10 cellular contexts compared by ENCODE assay signal in genomic region chr10:88994034-88994433, GRCh38. TPM values are rescaled to one million over a fixed set of nuclear protein-coding genes. Genes with fewer than 3 reads are reported as not detected.
DNase-seq lines count a peak whose midpoint lies in the region; ATAC-seq and TF ChIP-seq lines count a peak whose summit lies in the region.
"Had no signal": no experiment of that assay in that cellular context is flagged by ENCODE, and none has a peak within 500 bp of the region (broad histone marks: within the 10 kb centered on the region; RNA-seq: fewer than 3 reads in every experiment).

No MANE protein-coding gene starts in this region.

- H3F3A ChIP-seq in Loucy (ENCODE audit: low read depth) = peaks cover 4% of the 10 kb centered on the region; the same call in 1 of the 2 replicates
- peaks cover 4% of the 10 kb centered on the region for H3F3A ChIP-seq in smooth muscle cell (ENCODE audit: low read depth)

- H3K4me3 ChIP-seq in Loucy (ENCODE audit: low read length, poor library complexity, severe bottlenecking) (peak overlapping the region; percentile 99), smooth muscle cell (no peak overlapping the region)
- H3K4me3 ChIP-seq in effector memory CD4-positive, alpha-beta T cell (ENCODE audit: insufficient read depth, low read depth, low read length, poor library complexity, severe bottlenecking) = peak overlapping the region; percentile 9

- no peaks in the 10 kb centered on the region for H3K9me3 ChIP-seq in Loucy (ENCODE audit: insufficient read depth, low read depth, low read length)
- H3K9me3 ChIP-seq in effector memory CD4-positive, alpha-beta T cell (ENCODE audit: control insufficient read depth, low read length) = no peaks in the 10 kb centered on the region
- no peaks in the 10 kb centered on the region for H3K9me3 ChIP-seq in smooth muscle cell (replicated peaks; ENCODE audit: low read depth)

- peak; percentile 11 for DNase-seq in DMS 273 (lab: John Stamatoyannopoulos, UW; ENCODE audit: unreplicated experiment)
- no peak for DNase-seq in DMS 273 treated with DMSO at 0.1 percent for 48 hours (lab: John Stamatoyannopoulos, UW)
- DNase-seq in effector memory CD4-positive, alpha-beta T cell = no peak
- DNase-seq in smooth muscle cell (lab: John Stamatoyannopoulos, UW; ENCODE audit: unreplicated experiment) = no peak
- no peak for DNase-seq in DMS153 treated with DMSO at 0.1 percent for 48 hours (lab: John Stamatoyannopoulos, UW; ENCODE audit: unreplicated experiment)
- no peak for DNase-seq in MV-4-11 (lab: John Stamatoyannopoulos, UW)
- DNase-seq: NCI-H187 treated with DMSO at 0.1 percent for 48 hours had no signal

- no peaks in the 10 kb centered on the region for H3K36me3 ChIP-seq in Loucy (ENCODE audit: insufficient read depth, low read length)
- no peaks in the 10 kb centered on the region for H3K36me3 ChIP-seq in effector memory CD4-positive, alpha-beta T cell (ENCODE audit: control insufficient read depth, insufficient read depth, low read length)
- H3K36me3 ChIP-seq in smooth muscle cell (ENCODE audit: low read depth) = no peaks in the 10 kb centered on the region

- no peaks in the 10 kb centered on the region for H4K20me1 ChIP-seq in Loucy (ENCODE audit: insufficient read depth, low read length, poor library complexity, severe bottlenecking)
- H4K20me1 ChIP-seq in smooth muscle cell (ENCODE audit: low read depth) = no peaks in the 10 kb centered on the region

- H2AFZ ChIP-seq in Loucy (ENCODE audit: low read length) = no peak overlapping the region
- H2AFZ ChIP-seq in smooth muscle cell (ENCODE audit: low read depth) = no peak overlapping the region

- TF ChIP-seq CTCF in Loucy (conservative IDR thresholded peaks at IDR 0.05; ENCODE audit: low read length) (no peak), smooth muscle cell (IDR thresholded peaks at IDR 0.05; ENCODE audit: borderline replicate concordance, insufficient read depth, poor library complexity, severe bottlenecking) (no peak)

- no peaks in the 10 kb centered on the region for H3K9me2 ChIP-seq in Loucy (replicated peaks; ENCODE audit: low read depth, low read length)

- peaks cover 34% of the 10 kb centered on the region for H3K79me2 ChIP-seq in Loucy (ENCODE audit: insufficient read depth, low read length)
- peaks cover 13% of the 10 kb centered on the region for H3K79me2 ChIP-seq in smooth muscle cell (ENCODE audit: low read depth)

- peak overlapping the region; percentile 99 for H3K27ac ChIP-seq in effector memory CD4-positive, alpha-beta T cell (ENCODE audit: insufficient read depth, low read length, poor library complexity, severe bottlenecking)
- no peak overlapping the region for H3K27ac ChIP-seq in smooth muscle cell (ENCODE audit: low read depth)
- H3K27ac ChIP-seq: 22Rv1 had no signal

- ATAC-seq in GM19328 (IDR thresholded peaks at IDR 0.05; ENCODE audit: unreplicated experiment) = no peak

- H3K4me2 ChIP-seq in Loucy (ENCODE audit: low read depth, low read length, poor library complexity, severe bottlenecking) (peak overlapping the region; percentile 82), smooth muscle cell (peak overlapping the region; percentile 94)

- H3K9ac ChIP-seq in Loucy (ENCODE audit: low read depth, low read length, poor library complexity, severe bottlenecking) (peak overlapping the region; percentile 99), smooth muscle cell (ENCODE audit: low read depth) (no peak overlapping the region)

- 39% methylated on average over 1 of the region's 1 CpG for WGBS in smooth muscle cell (ENCODE audit: low lambda C conversion rate)

- peaks cover 6% of the 10 kb centered on the region for H3K27me3 ChIP-seq in Loucy (ENCODE audit: insufficient read depth, low read length, poor library complexity, severe bottlenecking)
- no peaks in the 10 kb centered on the region for H3K27me3 ChIP-seq in effector memory CD4-positive, alpha-beta T cell (replicated peaks; ENCODE audit: control insufficient read depth, insufficient read depth, low read length, poor library complexity, severe bottlenecking)
- no peaks in the 10 kb centered on the region for H3K27me3 ChIP-seq in smooth muscle cell (ENCODE audit: low read depth)

- H3K4me1 ChIP-seq in Loucy (ENCODE audit: insufficient read depth, low read length, poor library complexity, severe bottlenecking) = peaks cover 62% of the 10 kb centered on the region
- peaks cover 55% of the 10 kb centered on the region for H3K4me1 ChIP-seq in effector memory CD4-positive, alpha-beta T cell (ENCODE audit: control insufficient read depth, insufficient read depth, low read length, poor library complexity, severe bottlenecking)
- peaks cover 29% of the 10 kb centered on the region for H3K4me1 ChIP-seq in smooth muscle cell (ENCODE audit: low read depth)

RNA-seq across cellular contexts. Expression of gene FAS, which starts 3.4 kb away (rescaled TPM):
- total RNA-seq in smooth muscle cell = 21.8 and 26.7 TPM in 2 replicates
- 9.9 and 14.4 TPM in 2 replicates for polyA plus RNA-seq in smooth muscle cell

RNA-seq across cellular contexts. Expression of gene ACTA2, which starts 41.5 kb away (rescaled TPM):
- total RNA-seq in smooth muscle cell = 2,305 and 2,362 TPM in 2 replicates
- 3,088 and 4,814 TPM in 2 replicates for polyA plus RNA-seq in smooth muscle cell
